11 cellular contexts compared by ENCODE assay signal in genomic region chr7:26186364-26187311, GRCh38. TPM values are rescaled to one million over a fixed set of nuclear protein-coding genes. Genes with fewer than 3 reads are reported as not detected.
DNase-seq lines count a peak whose midpoint lies in the region; ATAC-seq, FAIRE-seq and TF ChIP-seq lines count a peak whose summit lies in the region.
"Had no signal": no experiment of that assay in that cellular context is flagged by ENCODE, and none has a peak within 500 bp of the region (broad histone marks: within the 10 kb centered on the region; RNA-seq: fewer than 3 reads in every experiment).

No MANE protein-coding gene starts in this region.

- peaks cover 48% of the 10 kb centered on the region for H4K20me1 ChIP-seq in PC-3 (ENCODE audit: low read length)

- BruUV-seq in PC-3 (replicated peaks; lab: Mats Ljungman, UMichigan), result no TSS peak

- H3K9me2 ChIP-seq in PC-3 (replicated peaks; ENCODE audit: low read length), result no peaks in the 10 kb centered on the region

- peaks cover 93% of the 10 kb centered on the region for H3K36me3 Mint-ChIP-seq in activated T-cell treated with anti-CD3 and anti-CD28 coated beads, Interleukin-2, amount 50 U/mL, for 24 hours (ENCODE audit: low read depth)
- peaks cover 87% of the 10 kb centered on the region for H3K36me3 Mint-ChIP-seq in stimulated activated naive CD8-positive, alpha-beta T cell treated with anti-CD3 and anti-CD28 coated beads, Interleukin-15, Interleukin-2, amounts not matched to agents 100 ng/mL and 50 ng/mL, for 24 hours (ENCODE audit: low read depth)

- ATAC-seq in PC-3 (peak; percentile 19), HG03460 (IDR thresholded peaks at IDR 0.05; ENCODE audit: unreplicated experiment) (no peak)

- no peak overlapping the region for H3K9ac ChIP-seq in PC-3 (ENCODE audit: low read length)
- H3K9ac ChIP-seq: BLaER1 had no signal

- no peaks in the 10 kb centered on the region for H3K9me3 Mint-ChIP-seq in activated T-cell treated with anti-CD3 and anti-CD28 coated beads, Interleukin-2, amount 50 U/mL, for 24 hours
- no peaks in the 10 kb centered on the region for H3K9me3 Mint-ChIP-seq in stimulated activated naive CD8-positive, alpha-beta T cell treated with anti-CD3 and anti-CD28 coated beads, Interleukin-15, Interleukin-2, amounts not matched to agents 100 ng/mL and 50 ng/mL, for 24 hours

- intact Hi-C loops in PC-3 (cut with micrococcal nuclease), result loop anchor here (5.0 kb wide), 1 partner anchor 294 kb away; no protein-coding TSS in a partner anchor

- H2AFZ ChIP-seq in PC-3 (ENCODE audit: low read length), result no peak overlapping the region

- H3K4me1 Mint-ChIP-seq in activated T-cell treated with anti-CD3 and anti-CD28 coated beads, Interleukin-2, amount 50 U/mL, for 24 hours (ENCODE audit: low read depth), result peaks cover 86% of the 10 kb centered on the region
- H3K4me1 Mint-ChIP-seq in stimulated activated naive CD8-positive, alpha-beta T cell treated with anti-CD3 and anti-CD28 coated beads, Interleukin-15, Interleukin-2, amounts not matched to agents 100 ng/mL and 50 ng/mL, for 24 hours (ENCODE audit: low read depth), result peaks cover 88% of the 10 kb centered on the region

- H3K4me1 ChIP-seq in PC-3 (ENCODE audit: insufficient read depth, low read length), result no peaks in the 10 kb centered on the region
- peaks cover 7% of the 10 kb centered on the region for H3K4me1 ChIP-seq in effector memory CD4-positive, alpha-beta T cell (ENCODE audit: control insufficient read depth, insufficient read depth, low read length, poor library complexity, severe bottlenecking)
- H3K4me1 ChIP-seq: BLaER1 had no signal

- CTCF ChIA-PET in PC-3 (lab: Charles Lee), result no interaction called here

- no peak overlapping the region for H3K4me2 ChIP-seq in PC-3 (ENCODE audit: low read length)
- H3K4me2 ChIP-seq: BLaER1 had no signal

- no peaks in the 10 kb centered on the region for H3K9me3 ChIP-seq in PC-3 (ENCODE audit: low read length)
- H3K9me3 ChIP-seq in effector memory CD4-positive, alpha-beta T cell (ENCODE audit: control insufficient read depth, low read length), result no peaks in the 10 kb centered on the region
- H3K9me3 ChIP-seq: BLaER1 had no signal

- no peaks in the 10 kb centered on the region for H3K27me3 ChIP-seq in PC-3 (ENCODE audit: low read length)
- H3K27me3 ChIP-seq in effector memory CD4-positive, alpha-beta T cell (replicated peaks; ENCODE audit: control insufficient read depth, insufficient read depth, low read length, poor library complexity, severe bottlenecking), result no peaks in the 10 kb centered on the region
- H3K27me3 ChIP-seq: BLaER1 had no signal

- H3K27ac ChIP-seq in PC-3 (ENCODE audit: low read length), result no peak overlapping the region
- peak overlapping the region; percentile 18 for H3K27ac ChIP-seq in effector memory CD4-positive, alpha-beta T cell (ENCODE audit: insufficient read depth, low read length, poor library complexity, severe bottlenecking)

- FAIRE-seq in urothelium cell line (lab: Jason Lieb, UNC), result no peak

- H3K27ac Mint-ChIP-seq in activated T-cell treated with anti-CD3 and anti-CD28 coated beads, Interleukin-2, amount 50 U/mL, for 24 hours, result peak overlapping the region; percentile 92
- H3K27ac Mint-ChIP-seq in stimulated activated naive CD8-positive, alpha-beta T cell treated with anti-CD3 and anti-CD28 coated beads, Interleukin-15, Interleukin-2, amounts not matched to agents 100 ng/mL and 50 ng/mL, for 24 hours, result peak overlapping the region; percentile 87

- no peak for TF ChIP-seq CTCF in PC-3 (conservative IDR thresholded peaks at IDR 0.05; ENCODE audit: low read depth, low read length)

- H3K36me3 ChIP-seq in PC-3 (ENCODE audit: low read depth, low read length), result peaks cover 33% of the 10 kb centered on the region
- H3K36me3 ChIP-seq in effector memory CD4-positive, alpha-beta T cell (ENCODE audit: control insufficient read depth, insufficient read depth, low read length), result peaks cover 32% of the 10 kb centered on the region

- H3K27me3 Mint-ChIP-seq in activated T-cell treated with anti-CD3 and anti-CD28 coated beads, Interleukin-2, amount 50 U/mL, for 24 hours, result no peaks in the 10 kb centered on the region
- no peaks in the 10 kb centered on the region for H3K27me3 Mint-ChIP-seq in stimulated activated naive CD8-positive, alpha-beta T cell treated with anti-CD3 and anti-CD28 coated beads, Interleukin-15, Interleukin-2, amounts not matched to agents 100 ng/mL and 50 ng/mL, for 24 hours

- DNase-seq in activated T-cell treated with anti-CD3 and anti-CD28 coated beads, Interleukin-2, amount 50 U/mL, for 24 hours, result no peak
- no peak for DNase-seq in activated T-cell treated with anti-CD3 and anti-CD28 coated beads, Interleukin-2, amount 50 U/mL, for 48 hours
- DNase-seq in PC-3 (peak; percentile 35), urothelium cell line (ENCODE audit: low spot score) (no peak), SHP77 (lab: John Stamatoyannopoulos, UW) (no peak)
- no peak for DNase-seq in effector memory CD4-positive, alpha-beta T cell
- DNase-seq: cortex of kidney, head of caudate nucleus had no signal

- H3K79me2 ChIP-seq in PC-3 (ENCODE audit: low read length), result 0 out of 2 replicates have a peak, but pooled peaks cover 8% of the 10 kb centered on the region

- H3K4me3 ChIP-seq in PC-3 (ENCODE audit: low read length), result no peak overlapping the region
- no peak overlapping the region for H3K4me3 ChIP-seq in effector memory CD4-positive, alpha-beta T cell (ENCODE audit: insufficient read depth, low read depth, low read length, poor library complexity, severe bottlenecking)
- H3K4me3 ChIP-seq: BLaER1 had no signal

- peak overlapping the region; percentile 50 for H3K4me3 Mint-ChIP-seq in activated T-cell treated with anti-CD3 and anti-CD28 coated beads, Interleukin-2, amount 50 U/mL, for 24 hours
- peak overlapping the region; percentile 16 for H3K4me3 Mint-ChIP-seq in stimulated activated naive CD8-positive, alpha-beta T cell treated with anti-CD3 and anti-CD28 coated beads, Interleukin-15, Interleukin-2, amounts not matched to agents 100 ng/mL and 50 ng/mL, for 24 hours

- POLR2A ChIA-PET in PC-3 (lab: Charles Lee; ENCODE audit: unreplicated experiment), result no interaction called here

- peaks cover 48% of the 10 kb centered on the region for H3F3A ChIP-seq in PC-3 (ENCODE audit: low read length, unreplicated experiment)

RNA-seq across cellular contexts. Expression of gene HNRNPA2B1, which starts 13.9 kb away (rescaled TPM):
- total RNA-seq in PC-3 (2014; rRNA removed), result 304 and 457 TPM in 2 replicates

RNA-seq across cellular contexts. Expression of gene CBX3, which starts 14.9 kb away (rescaled TPM):
- 126 and 132 TPM in 2 replicates for total RNA-seq in PC-3 (2014; rRNA removed)

RNA-seq across cellular contexts. Expression of gene NFE2L3, which starts 34.6 kb away (rescaled TPM):
- total RNA-seq in PC-3 (2014; rRNA removed), result 40.0 and 45.2 TPM in 2 replicates
